In genomic region chr4:119238068-119238722, GRCh38 we compare ENCODE assay signal across 10 cellular contexts. TPM values are rescaled to one million over a fixed set of nuclear protein-coding genes. Genes with fewer than 3 reads are reported as not detected.
A peak's percentile ranks its signal among the peaks of the same experiment; 100 is the strongest.
DNase-seq lines count a peak whose midpoint lies in the region; ATAC-seq, FAIRE-seq and TF ChIP-seq lines count a peak whose summit lies in the region.
"Had no signal": no experiment of that assay in that cellular context is flagged by ENCODE, and none has a peak within 500 bp of the region (broad histone marks: within the 10 kb centered on the region; RNA-seq: fewer than 3 reads in every experiment).

No MANE protein-coding gene starts in this region.

- no peak overlapping the region for H3K4me3 Mint-ChIP-seq in progenitor cell of endocrine pancreas (ENCODE audit: low read depth)

- peaks cover 4% of the 10 kb centered on the region for H3K4me1 Mint-ChIP-seq in progenitor cell of endocrine pancreas (ENCODE audit: low read depth)

- H3K27ac ChIP-seq in HUES48 (ENCODE audit: low read depth, low read length) (peak overlapping the region; percentile 7), right cardiac atrium (ENCODE audit: low read length) (no peak overlapping the region)
- H3K27ac ChIP-seq: 22Rv1 had no signal

- H3K4me1 ChIP-seq in HUES48 (ENCODE audit: control insufficient read depth, insufficient read depth, low read length) (peaks cover 46% of the 10 kb centered on the region), right cardiac atrium (ENCODE audit: control insufficient read depth, insufficient read depth, low read length) (peaks cover 5% of the 10 kb centered on the region)

- no peak for DNase-seq in activated CD4-positive, CD25-positive, alpha-beta regulatory T cell (lab: John Stamatoyannopoulos, UW)
- DNase-seq in progenitor cell of endocrine pancreas (ENCODE audit: low spot score, unreplicated experiment) (no peak), urothelium cell line (ENCODE audit: low spot score) (no peak), cortex of kidney (lab: John Stamatoyannopoulos, UW) (no peak), right cardiac atrium (no peak)
- DNase-seq: GOT3 had no signal

- FAIRE-seq in urothelium cell line (lab: Jason Lieb, UNC): no peak

- intact Hi-C loops in right cardiac atrium (cut with DNase I): no loop called here

- H3K27me3 ChIP-seq in HUES48 (ENCODE audit: control insufficient read depth, insufficient read depth, low read length) (no peaks in the 10 kb centered on the region), right cardiac atrium (ENCODE audit: control insufficient read depth, insufficient read depth) (no peaks in the 10 kb centered on the region)

- WGBS in right cardiac atrium: 73% methylated on average over 4 of the region's 4 CpGs

- no peak overlapping the region for H3K9ac ChIP-seq in HUES48 (ENCODE audit: low read depth, low read length)

- no peaks in the 10 kb centered on the region for H3K9me3 Mint-ChIP-seq in progenitor cell of endocrine pancreas (ENCODE audit: low read depth)

- no peak overlapping the region for H3K4me3 ChIP-seq in HUES48 (ENCODE audit: low read depth, low read length)
- H3K4me3 ChIP-seq in right cardiac atrium (ENCODE audit: low read length): no peak overlapping the region

- no peak for TF ChIP-seq CTCF in progenitor cell of endocrine pancreas (IDR thresholded peaks at IDR 0.05; ENCODE audit: unreplicated experiment)

- peak overlapping the region; percentile 9 for H3K27ac Mint-ChIP-seq in progenitor cell of endocrine pancreas

- no peaks in the 10 kb centered on the region for H3K27me3 Mint-ChIP-seq in progenitor cell of endocrine pancreas

- ATAC-seq in activated CD4-positive, CD25-positive, alpha-beta regulatory T cell treated with anti-CD3 and anti-CD28 coated beads, Interleukin-2, amount 50 U/mL, for 24 hours: peak; percentile 95 to 96
- peak; percentile 98 for ATAC-seq in HG02588 (IDR thresholded peaks at IDR 0.05; ENCODE audit: unreplicated experiment)
- ATAC-seq in right cardiac atrium: no peak

- H3K9me3 ChIP-seq in HUES48 (ENCODE audit: control insufficient read depth, insufficient read depth, low read length) (no peaks in the 10 kb centered on the region), right cardiac atrium (ENCODE audit: control insufficient read depth, low read length) (no peaks in the 10 kb centered on the region)

- H3K36me3 ChIP-seq in HUES48 (ENCODE audit: control insufficient read depth, insufficient read depth, low read length): peaks cover 19% of the 10 kb centered on the region

- H3K36me3 Mint-ChIP-seq in progenitor cell of endocrine pancreas (ENCODE audit: insufficient read depth): peaks cover 3% of the 10 kb centered on the region

RNA-seq across cellular contexts. Expression of gene USP53, which starts 25.7 kb away (rescaled TPM):
- total RNA-seq in progenitor cell of endocrine pancreas: 19.8 and 20.9 TPM in 2 replicates
- total RNA-seq in right cardiac atrium: 10 to 100 TPM; 47.7 to 62.4 (median 50.9) TPM
- 26.5 TPM for polyA plus RNA-seq in right cardiac atrium

Comparison
In these comparisons a context has a peak if more than half of its experiments do, and no peak if none do; other contexts are left out.
1. ATAC-seq: peak in activated CD4-positive, CD25-positive, alpha-beta regulatory T cell treated with anti-CD3 and anti-CD28 coated beads, Interleukin-2, amount 50 U/mL, for 24 hours (2 of 2) and HG02588 (single experiment); none in right cardiac atrium (0 of 2).